Comparison of ENCODE assay signal across 28 cellular contexts in the genomic region with DNA sequence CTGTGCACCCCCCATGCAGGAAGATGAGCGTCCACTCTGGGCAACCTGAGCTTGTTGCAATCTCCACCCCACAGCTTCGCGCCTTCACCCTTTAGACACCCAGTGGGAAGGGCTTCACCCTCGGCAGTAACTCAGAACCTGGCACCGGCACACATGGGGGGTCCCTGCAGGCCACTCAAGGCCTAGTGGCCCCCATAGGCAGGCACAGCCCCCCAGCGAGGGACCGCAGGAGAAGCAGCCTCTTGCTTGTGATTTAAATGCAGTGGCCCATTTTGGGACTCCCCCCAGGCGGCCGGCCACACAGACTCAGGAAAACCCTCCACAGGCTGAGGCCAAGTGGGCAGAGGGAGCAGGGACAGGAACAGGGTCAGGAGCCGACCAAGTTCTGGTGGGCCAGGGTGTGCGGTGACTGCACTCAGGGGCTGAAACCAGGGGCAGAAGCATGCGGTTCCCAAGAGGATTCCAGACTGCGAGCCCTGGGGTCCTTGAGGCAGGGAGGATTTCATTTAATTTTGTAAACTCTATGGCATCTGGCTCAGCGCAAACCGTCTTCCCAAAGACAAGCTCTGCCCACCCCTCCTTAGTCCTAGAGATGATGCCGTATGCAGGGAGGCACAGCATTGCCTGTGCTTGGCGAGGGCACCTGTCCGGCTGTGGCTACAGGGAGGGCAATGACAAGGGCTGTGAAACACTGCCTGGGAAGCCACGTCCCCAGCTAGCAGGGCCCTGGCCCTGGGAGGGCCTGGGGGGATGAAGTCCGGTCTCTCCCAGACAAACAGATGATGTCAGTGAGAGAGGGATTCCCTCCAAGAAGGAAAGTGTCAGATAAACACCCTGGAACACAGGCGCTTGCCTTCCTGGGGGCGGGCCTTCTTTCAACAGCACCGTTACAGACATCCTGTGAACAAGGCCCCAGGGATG. TPM values are rescaled to one million over a fixed set of nuclear protein-coding genes. Genes with fewer than 3 reads are reported as not detected.
A peak's percentile ranks its signal among the peaks of the same experiment; 100 is the strongest.
DNase-seq lines count a peak whose midpoint lies in the region; ATAC-seq, FAIRE-seq and TF ChIP-seq lines count a peak whose summit lies in the region.
"Had no signal": no experiment of that assay in that cellular context is flagged by ENCODE, and none has a peak within 500 bp of the region (broad histone marks: within the 10 kb centered on the region; RNA-seq: fewer than 3 reads in every experiment).

No MANE protein-coding gene starts in this region.

- no peak overlapping the region for H3K27ac Mint-ChIP-seq in astrocyte (ENCODE audit: unreplicated experiment)
- no peak overlapping the region for H3K27ac Mint-ChIP-seq in activated T-helper 17 cell treated with anti-CD3 and anti-CD28 coated beads, Interleukin-2, amount 50 U/mL, for 72 hours
- H3K27ac Mint-ChIP-seq: CD4-positive, CD25-positive, alpha-beta regulatory T cell; neural progenitor cell had no signal

- H3K27me3 ChIP-seq in SK-N-SH (ENCODE audit: insufficient read depth) (no peaks in the 10 kb centered on the region), astrocyte (ENCODE audit: insufficient read depth, low read length) (peaks cover 2% of the 10 kb centered on the region), sigmoid colon (no peaks in the 10 kb centered on the region)
- H3K27me3 ChIP-seq: neural progenitor cell, tibial nerve had no signal

- ATAC-seq in SK-N-SH treated with all-trans-retinoic acid at 6 μM for 48 hours, result no peak; the same call in 2 of the 3 replicates
- no peak for ATAC-seq in HG03432 (IDR thresholded peaks at IDR 0.05; ENCODE audit: unreplicated experiment)
- no peak for ATAC-seq in HG03097 (IDR thresholded peaks at IDR 0.05; ENCODE audit: low FRiP score, unreplicated experiment)
- ATAC-seq in activated T-helper 17 cell treated with anti-CD3 and anti-CD28 coated beads, Interleukin-2, amount 50 U/mL, for 72 hours (replicated peaks), result no peak

- H3K27ac ChIP-seq in SK-N-SH (ENCODE audit: low read depth in 2 of 2, low read length in 1 of 2) (no peak overlapping the region), astrocyte (ENCODE audit: low read depth, low read length) (no peak overlapping the region), sigmoid colon (peak overlapping the region in 2 of 4 donors; percentile 58 to 60)
- H3K27ac ChIP-seq: neural progenitor cell, PC-9, tibial nerve had no signal

- no peaks in the 10 kb centered on the region for H3F3A ChIP-seq in SK-N-SH (replicated peaks; ENCODE audit: insufficient read depth)

- H3K4me3 ChIP-seq in SK-N-SH (ENCODE audit: low read depth in 2 of 2, low read length in 1 of 2), result no peak overlapping the region
- no peak overlapping the region for H3K4me3 ChIP-seq in astrocyte (ENCODE audit: insufficient read depth, low read depth, low read length)
- no peak overlapping the region for H3K4me3 ChIP-seq in sigmoid colon
- H3K4me3 ChIP-seq: neural progenitor cell, PC-9, tibial nerve had no signal

- no peak for TF ChIP-seq RAD21 in SK-N-SH (IDR thresholded peaks at IDR 0.05; ENCODE audit: low read length)

- H3K79me2 ChIP-seq in SK-N-SH (ENCODE audit: insufficient read depth) (no peaks in the 10 kb centered on the region), astrocyte (ENCODE audit: insufficient read depth, low read length) (no peaks in the 10 kb centered on the region)

- no peaks in the 10 kb centered on the region for H3K9me3 Mint-ChIP-seq in astrocyte (ENCODE audit: unreplicated experiment)
- H3K9me3 Mint-ChIP-seq in activated T-helper 17 cell treated with anti-CD3 and anti-CD28 coated beads, Interleukin-2, amount 50 U/mL, for 72 hours, result no peaks in the 10 kb centered on the region
- H3K9me3 Mint-ChIP-seq: CD4-positive, CD25-positive, alpha-beta regulatory T cell; central memory CD8-positive, alpha-beta T cell; neural progenitor cell had no signal

- 75% methylated on average over 10 of the region's 23 CpGs for WGBS in SK-N-SH (ENCODE audit: low lambda C conversion rate)
- WGBS in sigmoid colon, 2 donors, result 70 to 78% methylated on average over 23 of the region's 23 CpGs

- no peak overlapping the region for H3K4me2 ChIP-seq in SK-N-SH
- H3K4me2 ChIP-seq in astrocyte (ENCODE audit: low read length), result no peak overlapping the region
- H3K4me2 ChIP-seq: neural progenitor cell, PC-9 had no signal

- H4K20me1 ChIP-seq in SK-N-SH (ENCODE audit: insufficient read depth) (no peaks in the 10 kb centered on the region), astrocyte (ENCODE audit: insufficient read depth, low read length) (no peaks in the 10 kb centered on the region)

- no peaks in the 10 kb centered on the region for H3K36me3 Mint-ChIP-seq in astrocyte (ENCODE audit: low read depth, unreplicated experiment)
- no peaks in the 10 kb centered on the region for H3K36me3 Mint-ChIP-seq in activated T-helper 17 cell treated with anti-CD3 and anti-CD28 coated beads, Interleukin-2, amount 50 U/mL, for 72 hours (ENCODE audit: low read depth)
- H3K36me3 Mint-ChIP-seq: CD4-positive, CD25-positive, alpha-beta regulatory T cell; neural progenitor cell had no signal

- DNase-seq in SK-N-SH (peak; percentile 53), astrocyte (ENCODE audit: low read depth) (peak; percentile 9), iPS-NIHi7 (ENCODE audit: extremely low spot score) (peak; percentile 53), sigmoid colon (peak; percentile 81)
- DNase-seq: ACHN; activated CD4-positive, CD25-positive, alpha-beta regulatory T cell treated with anti-CD3 and anti-CD28 coated beads, Interleukin-2, amount 50 U/mL, for 72 hours; CD4-positive, CD25-positive, alpha-beta regulatory T cell; DMS79 treated with DMSO at 0.1 percent for 48 hours; effector memory CD4-positive, alpha-beta T cell; hypothalamus; IMR-90; NCI-H1930; NCI-H774; PC-9; retina; stimulated activated naive CD4-positive, alpha-beta T cell; T-helper 9 cell had no signal

- no peaks in the 10 kb centered on the region for H3K9me2 ChIP-seq in SK-N-SH

- FAIRE-seq in astrocyte (lab: Jason Lieb, UNC), result no peak

- H3K4me1 ChIP-seq in SK-N-SH (ENCODE audit: control insufficient read depth in 1 of 2, insufficient read depth in 2 of 2, low read depth in 1 of 2, low read length in 1 of 2) (peaks cover 0 to 2% of the 10 kb centered on the region in 2 experiments; a peak in 1 of 4 replicates), astrocyte (ENCODE audit: insufficient read depth, low read length) (no peaks in the 10 kb centered on the region), sigmoid colon (peaks cover 0 to 10% (median 0%) of the 10 kb centered on the region in 4 donors)
- H3K4me1 ChIP-seq: tibial nerve had no signal

- CTCF ChIA-PET in SK-N-SH (lab: Yijun Ruan, JAX), result no interaction called here

- no peaks in the 10 kb centered on the region for H3K36me3 ChIP-seq in SK-N-SH (replicated peaks in 1 of 2; ENCODE audit: control insufficient read depth in 1 of 2, insufficient read depth in 2 of 2, low read length in 1 of 2)
- H3K36me3 ChIP-seq in astrocyte (ENCODE audit: insufficient read depth, low read length), result no peaks in the 10 kb centered on the region
- H3K36me3 ChIP-seq in sigmoid colon, result no peaks in the 10 kb centered on the region
- H3K36me3 ChIP-seq: neural progenitor cell, tibial nerve had no signal

- TF ChIP-seq CTCF in SK-N-SH (IDR thresholded peaks at IDR 0.05), result no peak
- no peak for TF ChIP-seq CTCF in astrocyte (IDR thresholded peaks at IDR 0.05; ENCODE audit: insufficient read depth, low read depth, low read length)
- no peak for TF ChIP-seq CTCF in sigmoid colon (IDR thresholded peaks at IDR 0.05)

- H3K4me1 Mint-ChIP-seq in astrocyte (ENCODE audit: low read depth, unreplicated experiment), result peaks cover 2% of the 10 kb centered on the region
- H3K4me1 Mint-ChIP-seq in activated T-helper 17 cell treated with anti-CD3 and anti-CD28 coated beads, Interleukin-2, amount 50 U/mL, for 72 hours, result no peaks in the 10 kb centered on the region
- H3K4me1 Mint-ChIP-seq: central memory CD8-positive, alpha-beta T cell had no signal

- no peaks in the 10 kb centered on the region for H3K9me3 ChIP-seq in SK-N-SH
- no peaks in the 10 kb centered on the region for H3K9me3 ChIP-seq in astrocyte (ENCODE audit: insufficient read depth, low read depth, low read length)
- no peaks in the 10 kb centered on the region for H3K9me3 ChIP-seq in sigmoid colon
- H3K9me3 ChIP-seq: tibial nerve had no signal

- TF ChIP-seq POLR2A in sigmoid colon (IDR thresholded peaks at IDR 0.05), result no peak

- peaks cover 26% of the 10 kb centered on the region for H3K27me3 Mint-ChIP-seq in astrocyte (ENCODE audit: low read depth, unreplicated experiment)
- H3K27me3 Mint-ChIP-seq in activated T-helper 17 cell treated with anti-CD3 and anti-CD28 coated beads, Interleukin-2, amount 50 U/mL, for 72 hours, result peaks cover 16% of the 10 kb centered on the region

- H2AFZ ChIP-seq in SK-N-SH (ENCODE audit: low read depth) (no peak overlapping the region), astrocyte (ENCODE audit: low read depth, low read length) (no peak overlapping the region)
- H2AFZ ChIP-seq: neural progenitor cell, PC-9 had no signal

- no peak overlapping the region for H3K4me3 Mint-ChIP-seq in astrocyte (ENCODE audit: unreplicated experiment)
- H3K4me3 Mint-ChIP-seq in activated T-helper 17 cell treated with anti-CD3 and anti-CD28 coated beads, Interleukin-2, amount 50 U/mL, for 72 hours, result no peak overlapping the region
- H3K4me3 Mint-ChIP-seq: CD4-positive, CD25-positive, alpha-beta regulatory T cell; central memory CD8-positive, alpha-beta T cell; neural progenitor cell had no signal

- intact Hi-C loops in sigmoid colon (cut with DNase I), result loop anchor here (5.0 kb wide), 1 partner anchor 142 kb away; no protein-coding TSS in a partner anchor

- POLR2A ChIA-PET in SK-N-SH (lab: Yijun Ruan, JAX), result no interaction called here

- H3K9ac ChIP-seq in SK-N-SH, result no peak overlapping the region
- H3K9ac ChIP-seq in astrocyte (ENCODE audit: low read length), result no peak overlapping the region
- H3K9ac ChIP-seq: neural progenitor cell had no signal

- TF ChIP-seq EP300 in SK-N-SH (IDR thresholded peaks at IDR 0.05; ENCODE audit: borderline replicate concordance in 1 of 2, low read depth in 1 of 2, low read length in 1 of 2) (no peak), sigmoid colon (IDR thresholded peaks at IDR 0.05) (no peak)

TF ChIP-seq in SK-N-SH, 30 proteins besides CTCF, POLR2A, EP300 and RAD21 (continues in another document):
- TF ChIP-seq YY1 (IDR thresholded peaks at IDR 0.05; ENCODE audit: low read depth), result no peak

TF ChIP-seq in SK-N-SH treated with all-trans-retinoic acid at 6 μM for 48 hours, 23 proteins besides CTCF, POLR2A, EP300 and RAD21:
- TF ChIP-seq ARNTL (CRISPR knock-in tag; IDR thresholded peaks at IDR 0.05; ENCODE audit: borderline replicate concordance, low read depth) (no peak), ZFP30 (CRISPR knock-in tag; IDR thresholded peaks at IDR 0.05) (no peak), ZNF8 (CRISPR knock-in tag; IDR thresholded peaks at IDR 0.05) (no peak), ISL1 (CRISPR knock-in tag; IDR thresholded peaks at IDR 0.05) (no peak)
TF ChIP-seq in SK-N-SH treated with all-trans-retinoic acid at 6 μM for 48 hours: peak in this region for 0.

RNA-seq across cellular contexts. Expression of a gene that starts 52.9 kb away (rescaled TPM):
- not detected in 2 replicates for polyA plus RNA-seq in SK-N-SH (2012; rRNA removed)
- not detected in 2 replicates for polyA plus RNA-seq in SK-N-SH (2012; cell fraction: cytosol; rRNA removed)
- polyA plus RNA-seq in SK-N-SH (2012; cell fraction: nucleus; rRNA removed), result not detected in 2 replicates
- total RNA-seq in astrocyte, result not detected in 2 replicates
- total RNA-seq in sigmoid colon, result not detected
- polyA plus RNA-seq in sigmoid colon, result under 1 TPM in 1 of 3 donors, not detected in 2; 0.28 TPM
- not detected for total RNA-seq in activated T-helper 17 cell treated with anti-CD3 and anti-CD28 coated beads, Interleukin-2, amount 50 U/mL, for 72 hours
- total RNA-seq: activated CD8-positive, alpha-beta memory T cell treated with anti-CD3 and anti-CD28 coated beads for 36 hours; CD4-positive, CD25-positive, alpha-beta regulatory T cell; IMR-90; mononuclear cell; PC-9; SK-MEL-5; tibial nerve had no signal
- polyA plus RNA-seq: adipose tissue; CD4-positive, CD25-positive, alpha-beta regulatory T cell; IMR-90 had no signal

Comparison
In these comparisons a context has a peak if more than half of its experiments do, and no peak if none do; other contexts are left out.
1. DNase-seq: peak in every context shown above with its lines; median percentile 81 in sigmoid colon; 53 in SK-N-SH; 53 in iPS-NIHi7; 9 in astrocyte.